ENCODE assay signal across 1 cellular context in genomic region chr14:91332448-91333059, GRCh38.
TF ChIP-seq lines count a peak whose summit lies in the region.

No MANE protein-coding gene starts in this region.

TF ChIP-seq in HepG2, 621 proteins besides CTCF, POLR2A, EP300 and RAD21 (continued from another document and continues in another):
- TF ChIP-seq PAXIP1 (CRISPR knock-in tag; conservative IDR thresholded peaks at IDR 0.05) (peak; percentile 39; the same call in 1 of the 2 replicates), MXD1 (CRISPR knock-in tag; IDR thresholded peaks at IDR 0.05) (no peak), KMT2B (CRISPR knock-in tag; IDR thresholded peaks at IDR 0.05) (no peak), LCORL (IDR thresholded peaks at IDR 0.05) (no peak), LCORL (CRISPR knock-in tag; IDR thresholded peaks at IDR 0.05) (no peak), MTA1 (CRISPR knock-in tag; IDR thresholded peaks at IDR 0.05; ENCODE audit: borderline replicate concordance) (0 out of 2 replicates have a peak, but pooled peaks have one; percentile 29), RFXANK (CRISPR knock-in tag; IDR thresholded peaks at IDR 0.05) (no peak), ZNF570 (CRISPR knock-in tag; IDR thresholded peaks at IDR 0.05; ENCODE audit: borderline replicate concordance) (no peak), SP140L (CRISPR knock-in tag; IDR thresholded peaks at IDR 0.05; ENCODE audit: borderline replicate concordance) (no peak), ZFP37 (CRISPR knock-in tag; IDR thresholded peaks at IDR 0.05; ENCODE audit: borderline replicate concordance) (no peak), ZNF329 (CRISPR knock-in tag; IDR thresholded peaks at IDR 0.05; ENCODE audit: low read depth) (no peak), PHF21A (CRISPR knock-in tag; IDR thresholded peaks at IDR 0.05) (no peak; the same call in 1 of the 2 replicates), IRF2 (CRISPR knock-in tag; IDR thresholded peaks at IDR 0.05) (no peak), ARNTL (CRISPR knock-in tag; IDR thresholded peaks at IDR 0.05) (no peak), ZNF207 (IDR thresholded peaks at IDR 0.05; ENCODE audit: borderline replicate concordance) (no peak), ZSCAN30 (CRISPR knock-in tag; IDR thresholded peaks at IDR 0.05) (no peak), DZIP1 (CRISPR knock-in tag; IDR thresholded peaks at IDR 0.05) (no peak), ZNF263 (CRISPR knock-in tag; IDR thresholded peaks at IDR 0.05) (peak; percentile 81), DPF2 (CRISPR knock-in tag; IDR thresholded peaks at IDR 0.05; ENCODE audit: borderline replicate concordance, low read depth) (no peak), PHF20 (CRISPR knock-in tag; IDR thresholded peaks at IDR 0.05) (no peak), NCOA1 (CRISPR knock-in tag; IDR thresholded peaks at IDR 0.05) (no peak), ZNF709 (CRISPR knock-in tag; IDR thresholded peaks at IDR 0.05) (no peak), ZNF18 (CRISPR knock-in tag; IDR thresholded peaks at IDR 0.05; ENCODE audit: insufficient replicate concordance) (peak; percentile 61), CENPT (CRISPR knock-in tag; IDR thresholded peaks at IDR 0.05; ENCODE audit: low read depth) (no peak), MZF1 (CRISPR knock-in tag; IDR thresholded peaks at IDR 0.05; ENCODE audit: borderline replicate concordance) (no peak), TFDP2 (CRISPR knock-in tag; IDR thresholded peaks at IDR 0.05) (no peak), HNF4A (CRISPR knock-in tag; IDR thresholded peaks at IDR 0.05) (peak; percentile 74), PHF8 (CRISPR knock-in tag; IDR thresholded peaks at IDR 0.05) (no peak), ZIK1 (CRISPR knock-in tag; IDR thresholded peaks at IDR 0.05; ENCODE audit: borderline replicate concordance, low read depth) (no peak), ZNF749 (CRISPR knock-in tag; IDR thresholded peaks at IDR 0.05; ENCODE audit: borderline replicate concordance) (no peak), ZNF441 (CRISPR knock-in tag; IDR thresholded peaks at IDR 0.05; ENCODE audit: borderline replicate concordance) (no peak), FOXA1 (IDR thresholded peaks at IDR 0.05) (no peak), FOXA1 (CRISPR knock-in tag; IDR thresholded peaks at IDR 0.05) (peak; percentile 38; the same call in 1 of the 2 replicates), MIXL1 (CRISPR knock-in tag; IDR thresholded peaks at IDR 0.05) (no peak), TBX3 (IDR thresholded peaks at IDR 0.05; ENCODE audit: borderline replicate concordance) (no peak), SIN3B (IDR thresholded peaks at IDR 0.05; ENCODE audit: low read length) (no peak), ZNF431 (CRISPR knock-in tag; IDR thresholded peaks at IDR 0.05; ENCODE audit: borderline replicate concordance, low read depth) (0 out of 2 replicates have a peak, but pooled peaks have one; percentile 13), SNAPC2 (CRISPR knock-in tag; IDR thresholded peaks at IDR 0.05) (no peak), ZFP41 (CRISPR knock-in tag; IDR thresholded peaks at IDR 0.05; ENCODE audit: borderline replicate concordance) (no peak), TBX2 (CRISPR knock-in tag; IDR thresholded peaks at IDR 0.05; ENCODE audit: borderline replicate concordance) (no peak)
- TF ChIP-seq, protein P1, sequence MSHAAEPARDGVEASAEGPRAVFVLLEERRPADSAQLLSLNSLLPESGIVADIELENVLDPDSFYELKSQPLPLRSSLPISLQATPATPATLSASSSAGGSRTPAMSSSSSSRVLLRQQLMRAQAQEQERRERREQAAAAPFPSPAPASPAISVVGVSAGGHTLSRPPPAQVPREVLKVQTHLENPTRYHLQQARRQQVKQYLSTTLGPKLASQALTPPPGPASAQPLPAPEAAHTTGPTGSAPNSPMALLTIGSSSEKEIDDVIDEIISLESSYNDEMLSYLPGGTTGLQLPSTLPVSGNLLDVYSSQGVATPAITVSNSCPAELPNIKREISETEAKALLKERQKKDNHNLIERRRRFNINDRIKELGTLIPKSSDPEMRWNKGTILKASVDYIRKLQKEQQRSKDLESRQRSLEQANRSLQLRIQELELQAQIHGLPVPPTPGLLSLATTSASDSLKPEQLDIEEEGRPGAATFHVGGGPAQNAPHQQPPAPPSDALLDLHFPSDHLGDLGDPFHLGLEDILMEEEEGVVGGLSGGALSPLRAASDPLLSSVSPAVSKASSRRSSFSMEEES (CRISPR knock-in tag; IDR thresholded peaks at IDR 0.05) = no peak
- TF ChIP-seq, protein P2, sequence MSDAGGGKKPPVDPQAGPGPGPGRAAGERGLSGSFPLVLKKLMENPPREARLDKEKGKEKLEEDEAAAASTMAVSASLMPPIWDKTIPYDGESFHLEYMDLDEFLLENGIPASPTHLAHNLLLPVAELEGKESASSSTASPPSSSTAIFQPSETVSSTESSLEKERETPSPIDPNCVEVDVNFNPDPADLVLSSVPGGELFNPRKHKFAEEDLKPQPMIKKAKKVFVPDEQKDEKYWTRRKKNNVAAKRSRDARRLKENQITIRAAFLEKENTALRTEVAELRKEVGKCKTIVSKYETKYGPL (CRISPR knock-in tag; IDR thresholded peaks at IDR 0.05) = no peak
- TF ChIP-seq, protein P3, sequence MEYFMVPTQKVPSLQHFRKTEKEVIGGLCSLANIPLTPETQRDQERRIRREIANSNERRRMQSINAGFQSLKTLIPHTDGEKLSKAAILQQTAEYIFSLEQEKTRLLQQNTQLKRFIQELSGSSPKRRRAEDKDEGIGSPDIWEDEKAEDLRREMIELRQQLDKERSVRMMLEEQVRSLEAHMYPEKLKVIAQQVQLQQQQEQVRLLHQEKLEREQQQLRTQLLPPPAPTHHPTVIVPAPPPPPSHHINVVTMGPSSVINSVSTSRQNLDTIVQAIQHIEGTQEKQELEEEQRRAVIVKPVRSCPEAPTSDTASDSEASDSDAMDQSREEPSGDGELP (IDR thresholded peaks at IDR 0.05; ENCODE audit: borderline replicate concordance, low read depth) = peak; percentile 23; the same call in 1 of the 2 replicates
- TF ChIP-seq, protein P4, sequence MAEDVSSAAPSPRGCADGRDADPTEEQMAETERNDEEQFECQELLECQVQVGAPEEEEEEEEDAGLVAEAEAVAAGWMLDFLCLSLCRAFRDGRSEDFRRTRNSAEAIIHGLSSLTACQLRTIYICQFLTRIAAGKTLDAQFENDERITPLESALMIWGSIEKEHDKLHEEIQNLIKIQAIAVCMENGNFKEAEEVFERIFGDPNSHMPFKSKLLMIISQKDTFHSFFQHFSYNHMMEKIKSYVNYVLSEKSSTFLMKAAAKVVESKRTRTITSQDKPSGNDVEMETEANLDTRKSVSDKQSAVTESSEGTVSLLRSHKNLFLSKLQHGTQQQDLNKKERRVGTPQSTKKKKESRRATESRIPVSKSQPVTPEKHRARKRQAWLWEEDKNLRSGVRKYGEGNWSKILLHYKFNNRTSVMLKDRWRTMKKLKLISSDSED (CRISPR knock-in tag; IDR thresholded peaks at IDR 0.05) = no peak
- TF ChIP-seq, protein P5, sequence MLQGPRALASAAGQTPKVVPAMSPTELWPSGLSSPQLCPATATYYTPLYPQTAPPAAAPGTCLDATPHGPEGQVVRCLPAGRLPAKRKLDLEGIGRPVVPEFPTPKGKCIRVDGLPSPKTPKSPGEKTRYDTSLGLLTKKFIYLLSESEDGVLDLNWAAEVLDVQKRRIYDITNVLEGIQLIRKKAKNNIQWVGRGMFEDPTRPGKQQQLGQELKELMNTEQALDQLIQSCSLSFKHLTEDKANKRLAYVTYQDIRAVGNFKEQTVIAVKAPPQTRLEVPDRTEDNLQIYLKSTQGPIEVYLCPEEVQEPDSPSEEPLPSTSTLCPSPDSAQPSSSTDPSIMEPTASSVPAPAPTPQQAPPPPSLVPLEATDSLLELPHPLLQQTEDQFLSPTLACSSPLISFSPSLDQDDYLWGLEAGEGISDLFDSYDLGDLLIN (CRISPR knock-in tag; IDR thresholded peaks at IDR 0.05; ENCODE audit: borderline replicate concordance) = no peak
- TF ChIP-seq, protein P6, sequence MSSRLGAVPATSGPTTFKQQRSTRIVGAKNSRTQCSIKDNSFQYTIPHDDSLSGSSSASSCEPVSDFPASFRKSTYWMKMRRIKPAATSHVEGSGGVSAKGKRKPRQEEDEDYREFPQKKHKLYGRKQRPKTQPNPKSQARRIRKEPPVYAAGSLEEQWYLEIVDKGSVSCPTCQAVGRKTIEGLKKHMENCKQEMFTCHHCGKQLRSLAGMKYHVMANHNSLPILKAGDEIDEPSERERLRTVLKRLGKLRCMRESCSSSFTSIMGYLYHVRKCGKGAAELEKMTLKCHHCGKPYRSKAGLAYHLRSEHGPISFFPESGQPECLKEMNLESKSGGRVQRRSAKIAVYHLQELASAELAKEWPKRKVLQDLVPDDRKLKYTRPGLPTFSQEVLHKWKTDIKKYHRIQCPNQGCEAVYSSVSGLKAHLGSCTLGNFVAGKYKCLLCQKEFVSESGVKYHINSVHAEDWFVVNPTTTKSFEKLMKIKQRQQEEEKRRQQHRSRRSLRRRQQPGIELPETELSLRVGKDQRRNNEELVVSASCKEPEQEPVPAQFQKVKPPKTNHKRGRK (CRISPR knock-in tag; IDR thresholded peaks at IDR 0.05) = no peak
- TF ChIP-seq, protein P7, sequence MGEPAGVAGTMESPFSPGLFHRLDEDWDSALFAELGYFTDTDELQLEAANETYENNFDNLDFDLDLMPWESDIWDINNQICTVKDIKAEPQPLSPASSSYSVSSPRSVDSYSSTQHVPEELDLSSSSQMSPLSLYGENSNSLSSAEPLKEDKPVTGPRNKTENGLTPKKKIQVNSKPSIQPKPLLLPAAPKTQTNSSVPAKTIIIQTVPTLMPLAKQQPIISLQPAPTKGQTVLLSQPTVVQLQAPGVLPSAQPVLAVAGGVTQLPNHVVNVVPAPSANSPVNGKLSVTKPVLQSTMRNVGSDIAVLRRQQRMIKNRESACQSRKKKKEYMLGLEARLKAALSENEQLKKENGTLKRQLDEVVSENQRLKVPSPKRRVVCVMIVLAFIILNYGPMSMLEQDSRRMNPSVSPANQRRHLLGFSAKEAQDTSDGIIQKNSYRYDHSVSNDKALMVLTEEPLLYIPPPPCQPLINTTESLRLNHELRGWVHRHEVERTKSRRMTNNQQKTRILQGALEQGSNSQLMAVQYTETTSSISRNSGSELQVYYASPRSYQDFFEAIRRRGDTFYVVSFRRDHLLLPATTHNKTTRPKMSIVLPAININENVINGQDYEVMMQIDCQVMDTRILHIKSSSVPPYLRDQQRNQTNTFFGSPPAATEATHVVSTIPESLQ (CRISPR knock-in tag; conservative IDR thresholded peaks at IDR 0.05) = no peak
